ENCODE assay signal across 24 cellular contexts in the genomic region with DNA sequence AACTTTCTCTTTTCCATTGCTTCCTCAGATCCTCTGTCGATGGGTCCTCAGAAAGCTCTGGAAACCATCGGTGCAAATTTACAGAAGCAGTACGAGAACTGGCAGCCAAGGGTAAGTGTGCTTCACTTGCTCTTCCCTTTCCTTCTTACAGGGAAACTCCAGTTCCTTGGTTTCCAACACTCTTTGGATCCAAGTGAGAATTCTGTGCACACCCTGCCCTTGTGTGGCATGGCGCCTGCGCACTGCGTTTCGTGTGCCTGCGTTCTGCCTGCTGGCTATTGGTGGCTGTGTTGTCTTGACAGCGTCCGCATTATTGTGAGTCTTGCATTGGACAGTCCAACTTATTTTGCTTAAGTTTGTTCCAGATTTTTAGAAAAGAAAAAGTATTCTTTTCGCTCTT.
"Had no signal": no experiment of that assay in that cellular context is flagged by ENCODE, and none has a peak within 500 bp of the region (broad histone marks: within the 10 kb centered on the region; RNA-seq: fewer than 3 reads in every experiment).

No MANE protein-coding gene starts in this region.

- H3K36me3 ChIP-seq: breast epithelium, colonic mucosa, gastrocnemius medialis, uterus had no signal

- H3K27me3 ChIP-seq: breast epithelium, colonic mucosa, dorsolateral prefrontal cortex, esophagus muscularis mucosa, gastrocnemius medialis, uterus had no signal

- H3K36me3 Mint-ChIP-seq: natural killer cell treated with Interleukin-12 subunit alpha and Interleukin-12 subunit beta and Interleukin-15 and Interleukin-18, amount 100 ng/mL, for 72 hours had no signal

- H3K27ac Mint-ChIP-seq: activated CD8-positive, alpha-beta T cell treated with anti-CD3 and anti-CD28 coated beads, Interleukin-2, amount 10 ng/mL, durations not matched to agents 7 days and 5 days; activated naive CD8-positive, alpha-beta T cell treated with anti-CD3 and anti-CD28 coated beads, Interleukin-2, amount 10 ng/mL, durations not matched to agents 7 days and 5 days; mesothelial cell of epicardium; natural killer cell treated with Interleukin-12 subunit alpha and Interleukin-12 subunit beta and Interleukin-15 and Interleukin-18, amount 100 ng/mL, for 72 hours; progenitor cell of endocrine pancreas; stimulated activated naive B cell treated with anti-CD40 and anti-IgM and Interleukin-4, amounts not matched to agents 10 μg/mL and 1 μg/mL and 100 μg/mL, for 72 hours had no signal

- H3K4me1 ChIP-seq: breast epithelium, colonic mucosa, uterus had no signal

- H3K9me3 Mint-ChIP-seq: activated naive CD8-positive, alpha-beta T cell treated with anti-CD3 and anti-CD28 coated beads, Interleukin-2, amount 10 ng/mL, durations not matched to agents 7 days and 5 days; mesothelial cell of epicardium; natural killer cell treated with Interleukin-12 subunit alpha and Interleukin-12 subunit beta and Interleukin-15 and Interleukin-18, amount 100 ng/mL, for 72 hours; stimulated activated naive B cell treated with anti-CD40 and anti-IgM and Interleukin-4, amounts not matched to agents 10 μg/mL and 1 μg/mL and 100 μg/mL, for 72 hours had no signal

- DNase-seq: activated CD8-positive, alpha-beta T cell treated with anti-CD3 and anti-CD28 coated beads, Interleukin-2, amount 10 ng/mL, durations not matched to agents 7 days and 5 days; activated effector memory CD4-positive, alpha-beta T cell treated with anti-CD3 and anti-CD28 coated beads, Interleukin-2, amount 50 U/mL, for 16 hours; activated naive CD8-positive, alpha-beta T cell treated with anti-CD3 and anti-CD28 coated beads, Interleukin-2, amount 10 ng/mL, durations not matched to agents 7 days and 5 days; activated T-cell treated with anti-CD3 and anti-CD28 coated beads, Interleukin-2, amount 50 U/mL, for 1 hour; amniotic stem cell; colonic mucosa; dorsolateral prefrontal cortex; gastrocnemius medialis; hippocampal formation; left ventricle myocardium inferior; mammary epithelial cell; retina; stimulated activated CD4-positive, alpha-beta T cell treated with anti-CD3 and anti-CD28 coated beads, Interleukin-2, amount 100 ng/mL, for 48 hours; stimulated activated CD8-positive, alpha-beta memory T cell treated with anti-CD3 and anti-CD28 coated beads, Interleukin-4, amount 100 ng/mL, for 48 hours; stimulated activated naive B cell treated with anti-CD40 and anti-IgM and Interleukin-4, amounts not matched to agents 10 μg/mL and 1 μg/mL and 100 μg/mL, for 72 hours; trophoblast cell; uterus; WERI-Rb-1 had no signal

- H3K4me3 ChIP-seq: breast epithelium, colonic mucosa, dorsolateral prefrontal cortex, esophagus muscularis mucosa, gastrocnemius medialis, left ventricle myocardium inferior, uterus had no signal

- FAIRE-seq: TTC549 had no signal

- H3K27ac ChIP-seq: breast epithelium, colonic mucosa, dorsolateral prefrontal cortex, esophagus muscularis mucosa, gastrocnemius medialis, left ventricle myocardium inferior, uterus, WERI-Rb-1 had no signal

- H3K27me3 Mint-ChIP-seq: activated naive CD8-positive, alpha-beta T cell treated with anti-CD3 and anti-CD28 coated beads, Interleukin-2, amount 10 ng/mL, durations not matched to agents 7 days and 5 days; natural killer cell treated with Interleukin-12 subunit alpha and Interleukin-12 subunit beta and Interleukin-15 and Interleukin-18, amount 100 ng/mL, for 72 hours; progenitor cell of endocrine pancreas; stimulated activated naive B cell treated with anti-CD40 and anti-IgM and Interleukin-4, amounts not matched to agents 10 μg/mL and 1 μg/mL and 100 μg/mL, for 72 hours had no signal

- ATAC-seq: activated CD8-positive, alpha-beta T cell treated with anti-CD3 and anti-CD28 coated beads, Interleukin-2, amount 10 ng/mL, durations not matched to agents 7 days and 5 days; gastrocnemius medialis; natural killer cell treated with Interleukin-12 subunit alpha and Interleukin-12 subunit beta and Interleukin-15 and Interleukin-18, amount 100 ng/mL, for 72 hours; stimulated activated naive B cell treated with anti-CD40 and anti-IgM and Interleukin-4, amounts not matched to agents 10 μg/mL and 1 μg/mL and 100 μg/mL, for 72 hours had no signal

- H3K4me3 Mint-ChIP-seq: activated CD8-positive, alpha-beta T cell treated with anti-CD3 and anti-CD28 coated beads, Interleukin-2, amount 10 ng/mL, durations not matched to agents 7 days and 5 days; activated naive CD8-positive, alpha-beta T cell treated with anti-CD3 and anti-CD28 coated beads, Interleukin-2, amount 10 ng/mL, durations not matched to agents 7 days and 5 days; mesothelial cell of epicardium; natural killer cell treated with Interleukin-12 subunit alpha and Interleukin-12 subunit beta and Interleukin-15 and Interleukin-18, amount 100 ng/mL, for 72 hours; stimulated activated naive B cell treated with anti-CD40 and anti-IgM and Interleukin-4, amounts not matched to agents 10 μg/mL and 1 μg/mL and 100 μg/mL, for 72 hours had no signal

- H3K9me3 ChIP-seq: breast epithelium, colonic mucosa, esophagus muscularis mucosa, gastrocnemius medialis, left ventricle myocardium inferior, uterus had no signal
